ENCODE assay signal across 23 cellular contexts in genomic region chr10:11529276-11529675, GRCh38.
DNase-seq lines count a peak whose midpoint lies in the region; ATAC-seq, FAIRE-seq and TF ChIP-seq lines count a peak whose summit lies in the region.
"Had no signal": no experiment of that assay in that cellular context is flagged by ENCODE, and none has a peak within 500 bp of the region (broad histone marks: within the 10 kb centered on the region; RNA-seq: fewer than 3 reads in every experiment).

No MANE protein-coding gene starts in this region.

- H3K36me3 Mint-ChIP-seq in naive B cell = peaks cover 6 to 18% of the 10 kb centered on the region in 2 donors

- TF ChIP-seq RAD21 in GM12878 (IDR thresholded peaks at IDR 0.05; ENCODE audit: insufficient read depth, low read depth, low read length) = no peak

- RAD21 ChIA-PET in GM12878 (lab: Charles Lee; ENCODE audit: unreplicated experiment) = interaction anchor here (1.6 kb wide), 1 partner anchor 80 kb away, joined by 5 read pairs; no protein-coding TSS in a partner anchor

- 97% methylated on average over 1 of the region's 1 CpG for WGBS in GM12878 (ENCODE audit: insufficient coverage, insufficient replicate concordance, low lambda C conversion rate, missing lambda C conversion rate)

- H3K9me3 ChIP-seq in GM12878 (replicated peaks; ENCODE audit: control insufficient read depth, insufficient read depth, low read length) = no peaks in the 10 kb centered on the region

- H3K4me1 Mint-ChIP-seq in naive B cell = peaks cover 51 to 77% (median 52%) of the 10 kb centered on the region in 3 donors

- SMC1A ChIA-PET in GM12878 (lab: Charles Lee; ENCODE audit: uncharacterized antibody, unreplicated experiment) = no interaction called here

- BruUV-seq in GM12878 (replicated peaks; lab: Mats Ljungman, UMichigan) = no TSS peak

- POLR2A ChIA-PET in GM12878 (lab: Charles Lee) = interaction anchor here (0.5 to 1.0 kb wide), 2 partner anchors 25 to 89 kb away, joined by 3 to 4 read pairs; no protein-coding TSS in a partner anchor

- no peak for TF ChIP-seq POLR2A in GM12878 (IDR thresholded peaks at IDR 0.05; ENCODE audit: low read depth, low read length)

- no peak overlapping the region for H3K9ac ChIP-seq in GM12878 (ENCODE audit: control insufficient read depth, insufficient read depth, low read length)

- peak overlapping the region; percentile 38; the same call in 1 of the 2 replicates for H3K27ac ChIP-seq in GM12878 (ENCODE audit: control insufficient read depth, insufficient read depth)
- H3K27ac ChIP-seq: PC-9, RWPE1 had no signal

- no peak for TF ChIP-seq EP300 in GM12878 (IDR thresholded peaks at IDR 0.05; ENCODE audit: borderline replicate concordance in 1 of 2, control insufficient read depth in 1 of 2, low read depth in 2 of 2, low read length in 2 of 2)

- peaks cover 30% of the 10 kb centered on the region for H3K4me1 ChIP-seq in GM12878 (ENCODE audit: control insufficient read depth, insufficient read depth, low read length)

- ATAC-seq in GM12878 (no peak), naive B cell (ENCODE audit: low read depth in 2 of 2) (no peak), HG03175 (IDR thresholded peaks at IDR 0.05; ENCODE audit: unreplicated experiment) (no peak)
- ATAC-seq: CD8-positive, alpha-beta T cell; SK-N-SH treated with all-trans-retinoic acid at 6 μM for 48 hours had no signal

- peaks cover 0 to 5% of the 10 kb centered on the region in 2 experiments; a peak in 2 of 4 replicates for H3K36me3 ChIP-seq in GM12878 (ENCODE audit: control insufficient read depth in 2 of 2, insufficient read depth in 2 of 2, low read length in 1 of 2)

- peaks cover 77% of the 10 kb centered on the region for H3K79me2 ChIP-seq in GM12878 (ENCODE audit: control insufficient read depth, insufficient read depth, low read length)

- H3K9me3 Mint-ChIP-seq in naive B cell = no peaks in the 10 kb centered on the region
- H3K9me3 Mint-ChIP-seq: CD8-positive, alpha-beta T cell had no signal

- H3K4me2 ChIP-seq in GM12878 (ENCODE audit: control insufficient read depth, insufficient read depth) = peak overlapping the region; percentile 21; the same call in 1 of the 2 replicates
- H3K4me2 ChIP-seq: PC-9 had no signal

- H3K27me3 ChIP-seq in GM12878 (replicated peaks in 1 of 2; ENCODE audit: control insufficient read depth in 2 of 2, insufficient read depth in 2 of 2, low read length in 1 of 2) = no peaks in the 10 kb centered on the region

- no peak overlapping the region for H3K4me3 ChIP-seq in GM12878
- H3K4me3 ChIP-seq: PC-9 had no signal

- H4K20me1 ChIP-seq in GM12878 (ENCODE audit: control insufficient read depth, insufficient read depth) = no peaks in the 10 kb centered on the region

- peak overlapping the region in 2 of 6 donors; percentile 7 to 39 for H3K27ac Mint-ChIP-seq in naive B cell
- H3K27ac Mint-ChIP-seq: CD8-positive, alpha-beta T cell had no signal

- DNase-seq in CD1c-positive myeloid dendritic cell (ENCODE audit: extremely low spot score) = peak; percentile 4
- DNase-seq in HCEC 1CT = peak; percentile 17
- DNase-seq in GM12878 (ENCODE audit: low read depth, low spot score) = no peak
- DNase-seq in naive B cell = no peak
- no peak for DNase-seq in activated CD4-positive, alpha-beta T cell treated with anti-CD3 and anti-CD28 coated beads, Interleukin-2, amount 50 U/mL, for 48 hours
- DNase-seq in stimulated activated CD8-positive, alpha-beta memory T cell treated with anti-CD3 and anti-CD28 coated beads, Interleukin-4, amount 100 ng/mL, for 48 hours = no peak
- DNase-seq in KG1 (lab: John Stamatoyannopoulos, UW) = no peak
- DNase-seq: ACHN; AML-193; Calu3; CD8-positive, alpha-beta T cell; EL; NCI-H187; NCI-H2107; NCI-H524 treated with DMSO at 0.1 percent for 48 hours; PC-9; SIG-M5; T-helper 1 cell had no signal

- H3K27me3 Mint-ChIP-seq in naive B cell = no peaks in the 10 kb centered on the region

- intact Hi-C loops in GM12878 (cut with micrococcal nuclease; ENCODE audit: unreplicated experiment) = no loop called here

- in situ Hi-C loops in GM12878 (cut with MboI) = no loop called here

- H3K4me3 Mint-ChIP-seq in naive B cell = peak overlapping the region in 5 of 8 donors; percentile 10 to 66 (median 34)

- CTCF ChIA-PET in GM12878 (lab: Yijun Ruan, JAX) = interaction anchor here (0.8 kb wide), 1 partner anchor 9 kb away, joined by 3 read pairs; no protein-coding TSS in a partner anchor

- FAIRE-seq in GM12878 (lab: Jason Lieb, UNC) = no peak
- FAIRE-seq: H54, HTR-8/SVneo had no signal

- TF ChIP-seq CTCF in GM12878 (IDR thresholded peaks at IDR 0.05 in 2 of 3, conservative IDR thresholded peaks at IDR 0.05 in 1 of 3; ENCODE audit: control insufficient read depth in 2 of 3, extremely low read depth in 1 of 3, insufficient read depth in 1 of 3, low read depth in 3 of 3, low read length in 3 of 3) = no peak

- no peak overlapping the region for H2AFZ ChIP-seq in GM12878 (ENCODE audit: control insufficient read depth, low read depth, low read length)
- H2AFZ ChIP-seq: PC-9 had no signal

TF ChIP-seq in GM12878, 131 proteins besides CTCF, POLR2A, EP300 and RAD21:
- TF ChIP-seq ZBTB11 (CRISPR knock-in tag; IDR thresholded peaks at IDR 0.05) = no peak
- no peak for TF ChIP-seq HCFC1 (IDR thresholded peaks at IDR 0.05; ENCODE audit: low read length)
- TF ChIP-seq FOS (IDR thresholded peaks at IDR 0.05; ENCODE audit: borderline replicate concordance, extremely low read depth, insufficient read length) = no peak
- no peak for TF ChIP-seq EED (IDR thresholded peaks at IDR 0.05; ENCODE audit: low read depth)
- TF ChIP-seq JUNB (IDR thresholded peaks at IDR 0.05) = no peak
- TF ChIP-seq MTA2 (IDR thresholded peaks at IDR 0.05; ENCODE audit: low read depth) = no peak
- TF ChIP-seq SREBF2 (IDR thresholded peaks at IDR 0.05; ENCODE audit: low read length) = no peak
- no peak for TF ChIP-seq ZSCAN29 (IDR thresholded peaks at IDR 0.05)
- TF ChIP-seq HDGF (IDR thresholded peaks at IDR 0.05) = no peak
- no peak for TF ChIP-seq BCL3 (IDR thresholded peaks at IDR 0.05; ENCODE audit: borderline replicate concordance, insufficient read depth, low read depth, low read length, poor library complexity, severe bottlenecking)
TF ChIP-seq in GM12878: peak in this region for 0.

Comparison
In these comparisons a context has a peak if more than half of its experiments do, and no peak if none do; other contexts are left out.
1. DNase-seq: peak in CD1c-positive myeloid dendritic cell (single experiment) and HCEC 1CT (single experiment); none in GM12878 (single experiment), naive B cell (single experiment), activated CD4-positive, alpha-beta T cell treated with anti-CD3 and anti-CD28 coated beads, Interleukin-2, amount 50 U/mL, for 48 hours (0 of 2), stimulated activated CD8-positive, alpha-beta memory T cell treated with anti-CD3 and anti-CD28 coated beads, Interleukin-4, amount 100 ng/mL, for 48 hours (single experiment) and KG1 (single experiment).